25 cellular contexts compared by ENCODE assay signal in the genomic region with DNA sequence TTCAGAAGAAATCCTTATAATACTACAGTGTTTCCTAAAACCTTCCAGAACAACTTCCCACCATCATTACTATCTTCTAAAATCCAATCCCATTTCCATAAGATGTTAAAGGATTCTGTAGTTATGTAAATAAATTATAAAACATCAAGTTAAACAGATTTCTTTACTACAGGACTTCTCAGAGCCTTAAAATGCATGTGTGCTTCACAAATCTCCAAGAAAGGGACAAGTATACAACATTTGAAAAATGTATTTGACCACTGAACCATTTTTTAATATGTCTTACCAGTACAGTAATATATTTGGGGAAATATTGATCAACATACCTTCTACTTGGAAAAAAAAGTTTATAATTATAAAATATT.
"Had no signal": no experiment of that assay in that cellular context is flagged by ENCODE, and none has a peak within 500 bp of the region (broad histone marks: within the 10 kb centered on the region; RNA-seq: fewer than 3 reads in every experiment).

No MANE protein-coding gene starts in this region.

- H3K4me1 Mint-ChIP-seq: activated B cell treated with CpG ODN at 0.5 μM for 24 hours; activated CD4-positive, alpha-beta T cell treated with anti-CD3 and anti-CD28 coated beads for 36 hours had no signal

- H3K27me3 ChIP-seq: hepatocyte, neutrophil, ovary, suprapubic skin, transverse colon, uterus had no signal

- H3K27ac Mint-ChIP-seq: activated B cell treated with CpG ODN at 0.5 μM for 24 hours; activated CD4-positive, alpha-beta T cell treated with anti-CD3 and anti-CD28 coated beads for 36 hours; activated naive CD4-positive, alpha-beta T cell treated with anti-CD3 and anti-CD28 coated beads for 36 hours; dendritic cell treated with granulocyte-macrophage colony-stimulating factor and Interleukin-4, amounts not matched to agents 40 ng/mL and 50 ng/mL, for 4 days; nephron; stimulated activated naive CD8-positive, alpha-beta T cell treated with anti-CD3 and anti-CD28 coated beads, Interleukin-15, Interleukin-2, amounts not matched to agents 100 ng/mL and 50 ng/mL, for 24 hours had no signal

- DNase-seq: activated B cell treated with CpG ODN at 0.5 μM for 24 hours; activated CD4-positive, alpha-beta T cell treated with anti-CD3 and anti-CD28 coated beads for 36 hours; activated CD4-positive, alpha-beta T cell treated with anti-CD3 and anti-CD28 coated beads, Interleukin-2, amount 50 U/mL, for 4 hours; activated CD8-positive, alpha-beta memory T cell treated with anti-CD3 and anti-CD28 coated beads for 24 hours; activated CD8-positive, alpha-beta memory T cell treated with anti-CD3 and anti-CD28 coated beads, Interleukin-2, amount 50 U/mL, for 4 hours; activated naive CD4-positive, alpha-beta T cell treated with anti-CD3 and anti-CD28 coated beads for 36 hours; activated T-cell treated with anti-CD3 and anti-CD28 coated beads, Interleukin-2, amount 50 U/mL, for 48 hours; amygdala; effector CD4-positive, alpha-beta T cell; glutamatergic neuron; left ventricle myocardium inferior; midbrain; ovary; right cardiac atrium; stimulated activated CD4-positive, alpha-beta T cell treated with anti-CD3 and anti-CD28 coated beads, Interleukin-1b, Interleukin-23, amount 100 ng/mL, for 48 hours; T-helper 9 cell; transverse colon; uterus had no signal

- H3K9me3 Mint-ChIP-seq: activated B cell treated with CpG ODN at 0.5 μM for 24 hours; activated naive CD4-positive, alpha-beta T cell treated with anti-CD3 and anti-CD28 coated beads for 36 hours; dendritic cell treated with granulocyte-macrophage colony-stimulating factor and Interleukin-4, amounts not matched to agents 40 ng/mL and 50 ng/mL, for 4 days; nephron; stimulated activated naive CD8-positive, alpha-beta T cell treated with anti-CD3 and anti-CD28 coated beads, Interleukin-15, Interleukin-2, amounts not matched to agents 100 ng/mL and 50 ng/mL, for 24 hours had no signal

- H3K27me3 Mint-ChIP-seq: dendritic cell treated with granulocyte-macrophage colony-stimulating factor and Interleukin-4, amounts not matched to agents 40 ng/mL and 50 ng/mL, for 4 days had no signal

- H3K9me3 ChIP-seq: left ventricle myocardium inferior, neutrophil, ovary, prostate gland, suprapubic skin, transverse colon, uterus had no signal

- H3K4me3 Mint-ChIP-seq: activated B cell treated with CpG ODN at 0.5 μM for 24 hours; activated CD4-positive, alpha-beta T cell treated with anti-CD3 and anti-CD28 coated beads for 36 hours; activated naive CD4-positive, alpha-beta T cell treated with anti-CD3 and anti-CD28 coated beads for 36 hours; dendritic cell treated with granulocyte-macrophage colony-stimulating factor and Interleukin-4, amounts not matched to agents 40 ng/mL and 50 ng/mL, for 4 days; nephron; stimulated activated naive CD8-positive, alpha-beta T cell treated with anti-CD3 and anti-CD28 coated beads, Interleukin-15, Interleukin-2, amounts not matched to agents 100 ng/mL and 50 ng/mL, for 24 hours had no signal

- H3K4me3 ChIP-seq: hepatocyte, left ventricle myocardium inferior, ovary, prostate gland, suprapubic skin, transverse colon, uterus had no signal

- H3K36me3 ChIP-seq: left ventricle myocardium inferior, neutrophil, ovary, prostate gland, suprapubic skin, transverse colon, uterus had no signal

- H3K4me1 ChIP-seq: prostate gland had no signal

- ATAC-seq: activated CD4-positive, alpha-beta T cell treated with anti-CD3 and anti-CD28 coated beads for 36 hours; right cardiac atrium had no signal

- H3K27ac ChIP-seq: hepatocyte, left ventricle myocardium inferior, neutrophil, ovary, prostate gland, suprapubic skin, uterus had no signal
